1 cellular context compared by ENCODE assay signal in the genomic region with DNA sequence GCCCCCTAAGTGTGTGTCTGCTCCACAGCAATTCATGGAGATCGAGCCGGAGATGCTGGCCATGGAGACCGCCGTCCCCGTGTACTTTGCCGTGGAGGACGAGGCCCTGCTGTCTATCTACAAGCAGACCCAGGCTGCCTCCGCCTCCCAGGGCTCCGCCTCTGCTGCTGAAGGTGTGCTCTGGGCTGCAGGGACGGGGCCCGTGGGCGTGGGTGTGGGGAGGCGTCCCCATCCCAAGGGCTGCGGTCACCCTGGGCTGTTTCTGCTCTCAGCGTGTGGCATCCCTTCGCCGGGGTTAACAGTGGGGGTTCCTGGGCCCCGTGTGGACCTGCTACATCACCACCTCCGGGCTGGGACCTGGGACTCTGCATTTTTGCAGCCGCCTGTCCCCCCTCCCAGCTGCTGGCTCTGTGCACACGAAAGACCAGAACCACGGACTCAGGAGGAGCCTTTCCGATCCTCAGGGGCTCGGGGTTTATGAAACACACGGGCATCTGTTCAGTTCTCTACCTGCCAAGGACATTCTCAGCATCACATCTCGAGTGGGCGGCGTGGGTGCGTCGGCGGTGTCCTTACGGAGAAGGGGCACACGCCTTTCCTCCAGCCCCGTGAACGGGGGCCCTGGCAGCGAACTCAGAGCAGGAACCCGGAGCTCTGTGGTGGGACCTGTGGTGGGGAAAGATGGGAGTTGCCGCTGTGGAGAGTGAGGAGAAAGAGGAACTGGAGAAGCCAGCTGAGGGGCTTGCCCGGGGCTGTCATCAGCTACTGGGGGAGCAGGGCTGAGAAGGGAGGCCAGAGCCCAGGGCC.
A peak's percentile ranks its signal among the peaks of the same experiment; 100 is the strongest.
TF ChIP-seq lines count a peak whose summit lies in the region.

No MANE protein-coding gene starts in this region.

TF ChIP-seq in K562, 482 proteins besides CTCF, POLR2A, EP300 and RAD21 (continued from another document):
- TF ChIP-seq, protein P1, sequence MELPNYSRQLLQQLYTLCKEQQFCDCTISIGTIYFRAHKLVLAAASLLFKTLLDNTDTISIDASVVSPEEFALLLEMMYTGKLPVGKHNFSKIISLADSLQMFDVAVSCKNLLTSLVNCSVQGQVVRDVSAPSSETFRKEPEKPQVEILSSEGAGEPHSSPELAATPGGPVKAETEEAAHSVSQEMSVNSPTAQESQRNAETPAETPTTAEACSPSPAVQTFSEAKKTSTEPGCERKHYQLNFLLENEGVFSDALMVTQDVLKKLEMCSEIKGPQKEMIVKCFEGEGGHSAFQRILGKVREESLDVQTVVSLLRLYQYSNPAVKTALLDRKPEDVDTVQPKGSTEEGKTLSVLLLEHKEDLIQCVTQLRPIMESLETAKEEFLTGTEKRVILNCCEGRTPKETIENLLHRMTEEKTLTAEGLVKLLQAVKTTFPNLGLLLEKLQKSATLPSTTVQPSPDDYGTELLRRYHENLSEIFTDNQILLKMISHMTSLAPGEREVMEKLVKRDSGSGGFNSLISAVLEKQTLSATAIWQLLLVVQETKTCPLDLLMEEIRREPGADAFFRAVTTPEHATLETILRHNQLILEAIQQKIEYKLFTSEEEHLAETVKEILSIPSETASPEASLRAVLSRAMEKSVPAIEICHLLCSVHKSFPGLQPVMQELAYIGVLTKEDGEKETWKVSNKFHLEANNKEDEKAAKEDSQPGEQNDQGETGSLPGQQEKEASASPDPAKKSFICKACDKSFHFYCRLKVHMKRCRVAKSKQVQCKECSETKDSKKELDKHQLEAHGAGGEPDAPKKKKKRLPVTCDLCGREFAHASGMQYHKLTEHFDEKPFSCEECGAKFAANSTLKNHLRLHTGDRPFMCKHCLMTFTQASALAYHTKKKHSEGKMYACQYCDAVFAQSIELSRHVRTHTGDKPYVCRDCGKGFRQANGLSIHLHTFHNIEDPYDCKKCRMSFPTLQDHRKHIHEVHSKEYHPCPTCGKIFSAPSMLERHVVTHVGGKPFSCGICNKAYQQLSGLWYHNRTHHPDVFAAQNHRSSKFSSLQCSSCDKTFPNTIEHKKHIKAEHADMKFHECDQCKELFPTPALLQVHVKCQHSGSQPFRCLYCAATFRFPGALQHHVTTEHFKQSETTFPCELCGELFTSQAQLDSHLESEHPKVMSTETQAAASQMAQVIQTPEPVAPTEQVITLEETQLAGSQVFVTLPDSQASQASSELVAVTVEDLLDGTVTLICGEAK (IDR thresholded peaks at IDR 0.05) = no peak
- TF ChIP-seq, protein P1 (CRISPR knock-in tag; IDR thresholded peaks at IDR 0.05) = peak; percentile 35; the same call in 1 of the 2 replicates
- TF ChIP-seq, protein P2, sequence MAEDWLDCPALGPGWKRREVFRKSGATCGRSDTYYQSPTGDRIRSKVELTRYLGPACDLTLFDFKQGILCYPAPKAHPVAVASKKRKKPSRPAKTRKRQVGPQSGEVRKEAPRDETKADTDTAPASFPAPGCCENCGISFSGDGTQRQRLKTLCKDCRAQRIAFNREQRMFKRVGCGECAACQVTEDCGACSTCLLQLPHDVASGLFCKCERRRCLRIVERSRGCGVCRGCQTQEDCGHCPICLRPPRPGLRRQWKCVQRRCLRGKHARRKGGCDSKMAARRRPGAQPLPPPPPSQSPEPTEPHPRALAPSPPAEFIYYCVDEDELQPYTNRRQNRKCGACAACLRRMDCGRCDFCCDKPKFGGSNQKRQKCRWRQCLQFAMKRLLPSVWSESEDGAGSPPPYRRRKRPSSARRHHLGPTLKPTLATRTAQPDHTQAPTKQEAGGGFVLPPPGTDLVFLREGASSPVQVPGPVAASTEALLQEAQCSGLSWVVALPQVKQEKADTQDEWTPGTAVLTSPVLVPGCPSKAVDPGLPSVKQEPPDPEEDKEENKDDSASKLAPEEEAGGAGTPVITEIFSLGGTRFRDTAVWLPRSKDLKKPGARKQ (CRISPR knock-in tag; IDR thresholded peaks at IDR 0.05) = 0 out of 2 replicates have a peak, but pooled peaks have one; percentile 59
